Comparison of ENCODE assay signal across 19 cellular contexts in genomic region chr1:110859062-110859461, GRCh38. TPM values are rescaled to one million over a fixed set of nuclear protein-coding genes. Genes with fewer than 3 reads are reported as not detected.
"Had no signal": no experiment of that assay in that cellular context is flagged by ENCODE, and none has a peak within 500 bp of the region (broad histone marks: within the 10 kb centered on the region; RNA-seq: fewer than 3 reads in every experiment).

No MANE protein-coding gene starts in this region.

- H3K4me3 ChIP-seq: body of pancreas, colonic mucosa, hepatocyte, skin epidermis, testis, upper lobe of right lung had no signal

- H2AFZ ChIP-seq: hepatocyte had no signal

- H3K4me2 ChIP-seq: hepatocyte had no signal

- H3K27ac Mint-ChIP-seq: stimulated activated naive CD8-positive, alpha-beta T cell treated with anti-CD3 and anti-CD28 coated beads, Interleukin-15, Interleukin-2, amounts not matched to agents 100 ng/mL and 50 ng/mL, for 24 hours had no signal

- ATAC-seq: activated CD4-positive, CD25-positive, alpha-beta regulatory T cell treated with anti-CD3 and anti-CD28 coated beads, Interleukin-2, amount 50 U/mL, for 24 hours; body of pancreas; esophagus mucosa; left lobe of liver; natural killer cell treated with Interleukin-12 subunit alpha and Interleukin-12 subunit beta and Interleukin-15 and Interleukin-18, amount 100 ng/mL, for 72 hours; right cardiac atrium; upper lobe of right lung had no signal

- H3K27me3 Mint-ChIP-seq: stimulated activated naive CD8-positive, alpha-beta T cell treated with anti-CD3 and anti-CD28 coated beads, Interleukin-15, Interleukin-2, amounts not matched to agents 100 ng/mL and 50 ng/mL, for 24 hours had no signal

- H3K27me3 ChIP-seq: body of pancreas, colonic mucosa, hepatocyte, testis, upper lobe of right lung had no signal

- H3K79me2 ChIP-seq: hepatocyte had no signal

- DNase-seq: activated CD4-positive, alpha-beta T cell treated with anti-CD3 and anti-CD28 coated beads, Interleukin-2, amount 50 U/mL, for 4 hours; activated naive CD4-positive, alpha-beta T cell treated with anti-CD3 and anti-CD28 coated beads, Interleukin-2, amount 50 U/mL, for 16 hours; activated T-cell treated with anti-CD3 and anti-CD28 coated beads for 4 hours; body of pancreas; caudate nucleus; colonic mucosa; right cardiac atrium; stimulated activated CD4-positive, alpha-beta T cell treated with anti-CD3 and anti-CD28 coated beads, Interleukin-4, amount 100 ng/mL, for 24 hours; T-helper 9 cell; testis; upper lobe of right lung had no signal

- H3K4me3 Mint-ChIP-seq: natural killer cell treated with Interleukin-12 subunit alpha and Interleukin-12 subunit beta and Interleukin-15 and Interleukin-18, amount 100 ng/mL, for 72 hours; stimulated activated naive CD8-positive, alpha-beta T cell treated with anti-CD3 and anti-CD28 coated beads, Interleukin-15, Interleukin-2, amounts not matched to agents 100 ng/mL and 50 ng/mL, for 24 hours had no signal

- H3K9me3 ChIP-seq: body of pancreas, colonic mucosa, testis, upper lobe of right lung had no signal

- H3K36me3 ChIP-seq: colonic mucosa, upper lobe of right lung had no signal

- H3K27ac ChIP-seq: body of pancreas, colonic mucosa, hepatocyte, skin epidermis, testis, upper lobe of right lung had no signal

- H3K4me1 ChIP-seq: body of pancreas, colonic mucosa, testis, upper lobe of right lung had no signal

RNA-seq across cellular contexts. Expression of gene CD53, which starts 13.9 kb away (rescaled TPM):
- total RNA-seq: glomerular endothelial cell had no signal
